Comparison of ENCODE assay signal across 8 cellular contexts in genomic region chr3:57596495-57597239, GRCh38. TPM values are rescaled to one million over a fixed set of nuclear protein-coding genes. Genes with fewer than 3 reads are reported as not detected.
DNase-seq lines count a peak whose midpoint lies in the region; ATAC-seq and TF ChIP-seq lines count a peak whose summit lies in the region.

No MANE protein-coding gene starts in this region.

- DNase-seq in NCI-H1092 treated with DMSO at 0.1 percent for 48 hours (lab: John Stamatoyannopoulos, UW) (peak; percentile 6), NCI-H1092 (lab: John Stamatoyannopoulos, UW) (no peak), Right ventricle myocardium inferior (ENCODE audit: missing footprints) (peak; percentile 91), osteocyte (ENCODE audit: extremely low spot score, unreplicated experiment) (peak; percentile 92), thoracic aorta (ENCODE audit: low spot score) (peak; percentile 43)
- peak; percentile 72 for DNase-seq in activated naive CD8-positive, alpha-beta T cell treated with anti-CD3 and anti-CD28 coated beads, Interleukin-2, amount 10 ng/mL, durations not matched to agents 7 days and 5 days

- ATAC-seq in HG03460 (IDR thresholded peaks at IDR 0.05; ENCODE audit: unreplicated experiment) (peak; percentile 3), SK-N-SH treated with all-trans-retinoic acid at 6 μM for 48 hours (peak; percentile 69), Right ventricle myocardium inferior (peak; percentile 71), thoracic aorta (ENCODE audit: insufficient number of reproducible peaks, low FRiP score, low read depth) (peak; percentile 26)
- ATAC-seq in activated naive CD8-positive, alpha-beta T cell treated with anti-CD3 and anti-CD28 coated beads, Interleukin-2, amount 10 ng/mL, durations not matched to agents 7 days and 5 days (ENCODE audit: low read depth), result peak; percentile 2

- peaks cover 37 to 51% of the 10 kb centered on the region in 2 donors for H3K4me1 ChIP-seq in thoracic aorta (ENCODE audit: control insufficient read depth in 1 of 2, low read depth in 2 of 2)

- intact Hi-C loops in Right ventricle myocardium inferior (cut with DNase I), result loop anchor here (1.0 to 10.0 kb wide), 4 partner anchors 40 to 199 kb away; partner anchors contain the start of genes PDE12 and SLMAP

- H3K27me3 Mint-ChIP-seq in activated naive CD8-positive, alpha-beta T cell treated with anti-CD3 and anti-CD28 coated beads, Interleukin-2, amount 10 ng/mL, durations not matched to agents 7 days and 5 days, result no peaks in the 10 kb centered on the region
- no peaks in the 10 kb centered on the region for H3K27me3 Mint-ChIP-seq in osteocyte (ENCODE audit: unreplicated experiment)

- H3K27ac Mint-ChIP-seq in activated naive CD8-positive, alpha-beta T cell treated with anti-CD3 and anti-CD28 coated beads, Interleukin-2, amount 10 ng/mL, durations not matched to agents 7 days and 5 days, result peak overlapping the region; percentile 99
- H3K27ac Mint-ChIP-seq in osteocyte (ENCODE audit: unreplicated experiment), result peak overlapping the region; percentile 99

- no peaks in the 10 kb centered on the region for H3K27me3 ChIP-seq in thoracic aorta (replicated peaks; ENCODE audit: insufficient read depth)

- H3K4me3 ChIP-seq in thoracic aorta, result peak overlapping the region; percentile 100

- no peaks in the 10 kb centered on the region for H3K9me3 ChIP-seq in thoracic aorta

- no peaks in the 10 kb centered on the region for H3K36me3 ChIP-seq in thoracic aorta

- TF ChIP-seq CTCF in osteocyte (IDR thresholded peaks at IDR 0.05) (no peak), thoracic aorta (IDR thresholded peaks at IDR 0.05) (no peak)

- H3K9me3 Mint-ChIP-seq in activated naive CD8-positive, alpha-beta T cell treated with anti-CD3 and anti-CD28 coated beads, Interleukin-2, amount 10 ng/mL, durations not matched to agents 7 days and 5 days, result no peaks in the 10 kb centered on the region
- no peaks in the 10 kb centered on the region for H3K9me3 Mint-ChIP-seq in osteocyte (ENCODE audit: unreplicated experiment)

- peaks cover 26% of the 10 kb centered on the region for H3K4me1 Mint-ChIP-seq in activated naive CD8-positive, alpha-beta T cell treated with anti-CD3 and anti-CD28 coated beads, Interleukin-2, amount 10 ng/mL, durations not matched to agents 7 days and 5 days
- H3K4me1 Mint-ChIP-seq in osteocyte (ENCODE audit: unreplicated experiment), result peaks cover 47% of the 10 kb centered on the region

- H3K27ac ChIP-seq in thoracic aorta, result peak overlapping the region; percentile 100

- H3K36me3 Mint-ChIP-seq in activated naive CD8-positive, alpha-beta T cell treated with anti-CD3 and anti-CD28 coated beads, Interleukin-2, amount 10 ng/mL, durations not matched to agents 7 days and 5 days, result peaks cover 12% of the 10 kb centered on the region
- peaks cover 10% of the 10 kb centered on the region for H3K36me3 Mint-ChIP-seq in osteocyte (ENCODE audit: unreplicated experiment)

- peak overlapping the region; percentile 92 for H3K4me3 Mint-ChIP-seq in activated naive CD8-positive, alpha-beta T cell treated with anti-CD3 and anti-CD28 coated beads, Interleukin-2, amount 10 ng/mL, durations not matched to agents 7 days and 5 days
- H3K4me3 Mint-ChIP-seq in osteocyte (ENCODE audit: unreplicated experiment), result peak overlapping the region; percentile 87

- POLR2A ChIA-PET in activated naive CD8-positive, alpha-beta T cell treated with anti-CD3 and anti-CD28 coated beads, Interleukin-2, amount 10 ng/mL, durations not matched to agents 7 days and 5 days (lab: Charles Lee), result interaction anchor here (0.6 to 3.8 kb wide), 15 partner anchors 16 to 841 kb away, joined by 3 to 55 read pairs (median 5); partner anchors contain the start of genes APPL1, DENND6A, PDE12 and SLMAP

TF ChIP-seq in SK-N-SH treated with all-trans-retinoic acid at 6 μM for 48 hours, 23 proteins besides CTCF, POLR2A, EP300 and RAD21:
- TF ChIP-seq BACH2 (CRISPR knock-in tag; IDR thresholded peaks at IDR 0.05; ENCODE audit: borderline replicate concordance) (no peak), ZFP30 (CRISPR knock-in tag; IDR thresholded peaks at IDR 0.05) (0 out of 2 replicates have a peak, but pooled peaks have one; percentile 42), CSRNP3 (CRISPR knock-in tag; IDR thresholded peaks at IDR 0.05) (no peak), GLIS3 (CRISPR knock-in tag; IDR thresholded peaks at IDR 0.05) (0 out of 2 replicates have a peak, but pooled peaks have one; percentile 36), ESRRG (CRISPR knock-in tag; IDR thresholded peaks at IDR 0.05) (0 out of 2 replicates have a peak, but pooled peaks have one; percentile 46), CREB5 (CRISPR knock-in tag; IDR thresholded peaks at IDR 0.05; ENCODE audit: low read depth) (peak; percentile 50; the same call in 1 of the 2 replicates), TOX (CRISPR knock-in tag; IDR thresholded peaks at IDR 0.05; ENCODE audit: borderline replicate concordance) (no peak), SNAI2 (CRISPR knock-in tag; IDR thresholded peaks at IDR 0.05) (no peak), RARB (CRISPR knock-in tag; IDR thresholded peaks at IDR 0.05) (no peak), CSDC2 (CRISPR knock-in tag; IDR thresholded peaks at IDR 0.05) (no peak; the same call in 1 of the 2 replicates), ZC3H10 (CRISPR knock-in tag; IDR thresholded peaks at IDR 0.05) (no peak), ZNF70 (CRISPR knock-in tag; IDR thresholded peaks at IDR 0.05) (0 out of 2 replicates have a peak, but pooled peaks have one; percentile 36), PPARA (CRISPR knock-in tag; IDR thresholded peaks at IDR 0.05; ENCODE audit: borderline replicate concordance) (no peak)

RNA-seq across cellular contexts. Expression of gene ARF4, which starts 0.5 kb away (rescaled TPM):
- 10 to 100 TPM; 46.1 to 46.3 TPM for total RNA-seq in activated naive CD8-positive, alpha-beta T cell treated with anti-CD3 and anti-CD28 coated beads, Interleukin-2, amount 10 ng/mL, durations not matched to agents 7 days and 5 days
- total RNA-seq in Right ventricle myocardium inferior, result 66.4 TPM
- 250 and 252 TPM in 2 replicates for total RNA-seq in osteocyte
- total RNA-seq in thoracic aorta, result 100 to 1,000 TPM; 136 to 139 TPM

RNA-seq across cellular contexts. Expression of gene PDE12, which starts 40.6 kb away (rescaled TPM):
- total RNA-seq in activated naive CD8-positive, alpha-beta T cell treated with anti-CD3 and anti-CD28 coated beads, Interleukin-2, amount 10 ng/mL, durations not matched to agents 7 days and 5 days, result 10 to 100 TPM; 23.3 to 27.3 TPM
- total RNA-seq in Right ventricle myocardium inferior (10.3 TPM), osteocyte (15.3 and 15.8 TPM in 2 replicates), thoracic aorta (10 to 100 TPM; 20.6 to 38.7 TPM)

RNA-seq across cellular contexts. Expression of gene DNAH12, which starts 52.5 kb away (rescaled TPM):
- total RNA-seq in activated naive CD8-positive, alpha-beta T cell treated with anti-CD3 and anti-CD28 coated beads, Interleukin-2, amount 10 ng/mL, durations not matched to agents 7 days and 5 days, result under 1 TPM; 0.20 to 0.30 TPM
- total RNA-seq in Right ventricle myocardium inferior (not detected), osteocyte (0.05 and 0.08 TPM in 2 replicates), thoracic aorta (under 1 TPM; 0.14 to 0.95 TPM)

Comparison
In these comparisons a context has a peak if more than half of its experiments do, and no peak if none do; other contexts are left out.
1. ATAC-seq: peak in every context shown above with its lines; median percentile 71 in Right ventricle myocardium inferior; 69 in SK-N-SH treated with all-trans-retinoic acid at 6 μM for 48 hours; 26 in thoracic aorta; 3 in HG03460; 2 in activated naive CD8-positive, alpha-beta T cell treated with anti-CD3 and anti-CD28 coated beads, Interleukin-2, amount 10 ng/mL, durations not matched to agents 7 days and 5 days.